ENCODE assay signal across 7 cellular contexts in the genomic region with DNA sequence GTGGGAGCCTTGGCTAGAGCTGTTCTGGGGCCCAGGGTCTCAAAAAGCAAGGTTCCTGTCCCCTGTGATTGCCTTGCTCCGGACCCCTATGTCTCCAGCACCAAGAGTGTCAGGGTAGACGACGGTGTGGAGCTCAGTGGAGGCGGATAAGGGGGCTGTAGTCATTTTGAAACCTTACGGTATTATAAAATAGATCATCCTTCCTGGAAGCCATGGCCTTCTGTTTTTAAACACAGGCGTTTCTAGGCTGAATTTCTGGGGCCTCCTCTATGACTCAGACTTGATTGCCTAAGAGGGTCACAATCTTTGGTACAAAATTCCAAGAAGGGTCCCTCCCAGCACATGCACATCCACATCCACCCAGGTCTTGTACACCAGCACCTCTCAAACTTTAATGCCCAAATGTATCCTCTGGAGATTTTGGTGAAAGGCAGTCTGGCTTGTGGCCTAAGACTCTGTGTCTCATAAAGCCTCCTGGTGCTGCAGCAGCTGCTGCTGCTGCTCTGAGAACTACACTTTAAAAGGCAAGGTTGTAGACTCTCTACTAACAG.
A peak's percentile ranks its signal among the peaks of the same experiment; 100 is the strongest.
DNase-seq lines count a peak whose midpoint lies in the region; ATAC-seq and TF ChIP-seq lines count a peak whose summit lies in the region.

No MANE protein-coding gene starts in this region.

- peak overlapping the region; percentile 53 for H3K9ac ChIP-seq in KMS-11

- no peaks in the 10 kb centered on the region for H3K79me2 ChIP-seq in KMS-11 (ENCODE audit: insufficient read depth, low read depth)

- peaks cover 5% of the 10 kb centered on the region for H3K36me3 Mint-ChIP-seq in activated naive CD8-positive, alpha-beta T cell
- H3K36me3 Mint-ChIP-seq in naive thymus-derived CD4-positive, alpha-beta T cell = peaks cover 0 to 51% (median 5%) of the 10 kb centered on the region in 5 donors
- no peaks in the 10 kb centered on the region for H3K36me3 Mint-ChIP-seq in mesothelial cell of epicardium

- peak overlapping the region; percentile 67 for H3K4me2 ChIP-seq in KMS-11

- POLR2A ChIA-PET in naive thymus-derived CD4-positive, alpha-beta T cell (lab: Charles Lee) = interaction anchor here (1.1 to 1.3 kb wide), 2 partner anchors 8 to 33 kb away, joined by 3 read pairs; no protein-coding TSS in a partner anchor
- POLR2A ChIA-PET in RWPE1 (lab: Yijun Ruan, JAX; ENCODE audit: low non-redundant PET) = no interaction called here

- no peak overlapping the region for H3K4me3 ChIP-seq in KMS-11 (IDR thresholded peaks at IDR 0.05; ENCODE audit: insufficient read depth, low read depth, low read length)
- H3K4me3 ChIP-seq in naive thymus-derived CD4-positive, alpha-beta T cell (ENCODE audit: low read length) = no peak overlapping the region

- peak; percentile 28 for ATAC-seq in GM19463 (IDR thresholded peaks at IDR 0.05; ENCODE audit: unreplicated experiment)
- ATAC-seq in naive thymus-derived CD4-positive, alpha-beta T cell = peak; percentile 29

- H3K27ac Mint-ChIP-seq in activated naive CD8-positive, alpha-beta T cell = peak overlapping the region; percentile 84
- peak overlapping the region; percentile 22 to 98 (median 75) for H3K27ac Mint-ChIP-seq in naive thymus-derived CD4-positive, alpha-beta T cell
- no peak overlapping the region for H3K27ac Mint-ChIP-seq in mesothelial cell of epicardium

- H3K4me1 Mint-ChIP-seq in activated naive CD8-positive, alpha-beta T cell (ENCODE audit: low read depth) = peaks cover 35% of the 10 kb centered on the region
- H3K4me1 Mint-ChIP-seq in naive thymus-derived CD4-positive, alpha-beta T cell = peaks cover 28 to 76% (median 35%) of the 10 kb centered on the region in 7 donors
- H3K4me1 Mint-ChIP-seq in mesothelial cell of epicardium = no peaks in the 10 kb centered on the region

- DNase-seq in naive thymus-derived CD4-positive, alpha-beta T cell = peak in 2 of 9 donors; percentile 9 to 54
- DNase-seq in kidney tubule cell (ENCODE audit: low spot score) (no peak), mesothelial cell of epicardium (ENCODE audit: low spot score in 2 of 2, unreplicated experiment in 2 of 2) (no peak), RWPE1 (ENCODE audit: low spot score) (no peak)

- intact Hi-C loops in naive thymus-derived CD4-positive, alpha-beta T cell (cut with micrococcal nuclease) = loop anchor here (1.0 to 5.0 kb wide), 5 partner anchors 40 to 273 kb away; a partner anchor contains a TSS

- no peak overlapping the region; the same call in 1 of the 2 replicates for H2AFZ ChIP-seq in KMS-11 (ENCODE audit: low read depth)

- no peaks in the 10 kb centered on the region for H3K9me3 ChIP-seq in naive thymus-derived CD4-positive, alpha-beta T cell (ENCODE audit: control insufficient read depth in 2 of 3, low read length in 3 of 3)

- H3K36me3 ChIP-seq in KMS-11 (ENCODE audit: insufficient read depth) = no peaks in the 10 kb centered on the region
- no peaks in the 10 kb centered on the region for H3K36me3 ChIP-seq in naive thymus-derived CD4-positive, alpha-beta T cell (ENCODE audit: control insufficient read depth in 2 of 3, insufficient read depth in 3 of 3, low read length in 3 of 3)

- H3K27me3 Mint-ChIP-seq in activated naive CD8-positive, alpha-beta T cell = no peaks in the 10 kb centered on the region
- peaks cover 0 to 7% (median 0%) of the 10 kb centered on the region in 5 donors for H3K27me3 Mint-ChIP-seq in naive thymus-derived CD4-positive, alpha-beta T cell
- no peaks in the 10 kb centered on the region for H3K27me3 Mint-ChIP-seq in mesothelial cell of epicardium (ENCODE audit: low read depth)

- H3K27ac ChIP-seq in KMS-11 = peak overlapping the region; percentile 95
- H3K27ac ChIP-seq in naive thymus-derived CD4-positive, alpha-beta T cell (ENCODE audit: low read depth, low read length) = no peak overlapping the region
- H3K27ac ChIP-seq in RWPE1 = no peak overlapping the region

- H4K20me1 ChIP-seq in KMS-11 (ENCODE audit: insufficient read depth) = no peaks in the 10 kb centered on the region

- H3K27me3 ChIP-seq in KMS-11 (ENCODE audit: insufficient read depth, low read depth) = no peaks in the 10 kb centered on the region
- H3K27me3 ChIP-seq in naive thymus-derived CD4-positive, alpha-beta T cell (ENCODE audit: control insufficient read depth in 2 of 2, insufficient read depth in 2 of 2, low read length in 2 of 2) = no peaks in the 10 kb centered on the region

- peak overlapping the region; percentile 73 for H3K4me3 Mint-ChIP-seq in activated naive CD8-positive, alpha-beta T cell
- H3K4me3 Mint-ChIP-seq in naive thymus-derived CD4-positive, alpha-beta T cell = peak overlapping the region; percentile 39 to 80 (median 71)
- no peak overlapping the region for H3K4me3 Mint-ChIP-seq in mesothelial cell of epicardium

- H3K4me1 ChIP-seq in KMS-11 (ENCODE audit: low read depth, poor library complexity, severe bottlenecking) = peaks cover 100% of the 10 kb centered on the region
- H3K4me1 ChIP-seq in naive thymus-derived CD4-positive, alpha-beta T cell (ENCODE audit: control insufficient read depth in 2 of 2, insufficient read depth in 2 of 2, low read length in 2 of 2) = peaks cover 25 to 33% of the 10 kb centered on the region in 2 donors

- CTCF ChIA-PET in naive thymus-derived CD4-positive, alpha-beta T cell (lab: Charles Lee) = no interaction called here
- CTCF ChIA-PET in RWPE1 (lab: Yijun Ruan, JAX) = no interaction called here

- H3K9me3 Mint-ChIP-seq in activated naive CD8-positive, alpha-beta T cell (ENCODE audit: low read depth) = peaks cover 9% of the 10 kb centered on the region
- H3K9me3 Mint-ChIP-seq in naive thymus-derived CD4-positive, alpha-beta T cell = peaks cover 0 to 20% (median 5%) of the 10 kb centered on the region in 11 donors
- H3K9me3 Mint-ChIP-seq in mesothelial cell of epicardium = peaks cover 7% of the 10 kb centered on the region

- TF ChIP-seq CTCF in KMS-11 (conservative IDR thresholded peaks at IDR 0.05; ENCODE audit: low read depth, low read length) (no peak), mesothelial cell of epicardium (IDR thresholded peaks at IDR 0.05; ENCODE audit: unreplicated experiment) (no peak), RWPE1 (conservative IDR thresholded peaks at IDR 0.05; ENCODE audit: low read depth) (no peak)
